ENCODE assay signal across 8 cellular contexts in the genomic region with DNA sequence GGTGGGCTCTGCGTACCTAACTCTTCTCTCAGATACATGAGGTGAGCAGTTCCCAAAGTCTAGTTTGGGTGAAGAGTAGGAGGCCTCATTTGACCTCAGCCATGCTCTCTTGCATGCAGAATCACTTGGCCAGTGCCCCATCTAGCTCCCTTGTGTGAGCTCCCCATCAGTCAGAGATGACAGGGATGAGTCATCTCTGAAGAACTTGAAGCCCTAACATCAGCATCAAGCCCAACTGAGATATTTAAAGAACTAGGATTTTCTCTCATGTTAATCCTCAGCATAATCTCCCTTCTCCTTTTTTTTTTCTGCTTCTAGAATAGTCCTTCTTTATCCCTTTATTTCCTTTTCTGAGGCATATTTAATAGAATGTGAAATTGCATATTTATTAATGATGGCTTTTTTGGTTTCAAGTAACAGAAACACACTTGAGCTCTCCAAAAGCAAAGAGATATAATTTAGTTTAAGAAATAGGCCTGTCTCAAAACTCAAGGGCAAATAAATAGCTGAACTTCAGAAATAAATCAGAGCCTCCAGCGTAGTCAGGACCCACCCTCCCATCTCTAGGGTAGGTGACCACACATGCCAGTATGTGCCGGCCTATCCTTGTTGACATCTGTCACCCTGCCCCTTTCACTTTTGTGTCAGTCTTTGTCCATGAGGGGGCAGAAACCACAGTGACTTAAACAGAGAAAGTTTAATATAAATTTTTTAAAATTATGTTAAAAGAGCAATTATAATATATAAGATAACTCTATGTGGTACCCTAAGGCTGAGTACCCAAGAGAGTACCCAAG.
DNase-seq lines count a peak whose midpoint lies in the region; ATAC-seq and TF ChIP-seq lines count a peak whose summit lies in the region.

No MANE protein-coding gene starts in this region.

- TF ChIP-seq POLR2A in lower leg skin (IDR thresholded peaks at IDR 0.05), result no peak

- WGBS in lower leg skin, 2 donors, result 68 to 76% methylated on average over 3 of the region's 3 CpGs

- DNase-seq in GM12865 (ENCODE audit: low read depth) (peak; percentile 87), M059J (ENCODE audit: low read depth) (peak; percentile 89), fibroblast of the aortic adventitia (ENCODE audit: low read depth) (peak; percentile 73), head of caudate nucleus (no peak), lower leg skin (ENCODE audit: low spot score in 2 of 2) (no peak), KG1 (lab: John Stamatoyannopoulos, UW) (no peak)
- DNase-seq in activated naive CD4-positive, alpha-beta T cell (lab: John Stamatoyannopoulos, UW), result no peak

- peak; percentile 72 for ATAC-seq in GM21717 (IDR thresholded peaks at IDR 0.05; ENCODE audit: unreplicated experiment)

- no peak overlapping the region for H3K4me3 ChIP-seq in GM12865 (ENCODE audit: low read depth, low read length)
- no peak overlapping the region for H3K4me3 ChIP-seq in fibroblast of the aortic adventitia (ENCODE audit: low read depth, low read length)
- no peak overlapping the region for H3K4me3 ChIP-seq in lower leg skin (ENCODE audit: low read depth, poor library complexity, severe bottlenecking)

- intact Hi-C loops in head of caudate nucleus (cut with DNase I), result no loop called here
- intact Hi-C loops in lower leg skin (cut with DNase I; ENCODE audit: low total_unique reads), result no loop called here

- TF ChIP-seq CTCF in GM12865 (IDR thresholded peaks at IDR 0.05; ENCODE audit: insufficient read depth, low read depth, low read length, missing control alignments) (no peak), fibroblast of the aortic adventitia (IDR thresholded peaks at IDR 0.05; ENCODE audit: insufficient read depth, low read length) (no peak), lower leg skin (IDR thresholded peaks at IDR 0.05) (no peak)

Comparison
In these comparisons a context has a peak if more than half of its experiments do, and no peak if none do; other contexts are left out.
1. DNase-seq: peak in GM12865 (single experiment), M059J (single experiment) and fibroblast of the aortic adventitia (single experiment); none in head of caudate nucleus (0 of 42), lower leg skin (0 of 2), KG1 (single experiment) and activated naive CD4-positive, alpha-beta T cell (0 of 4).